ENCODE assay signal across 13 cellular contexts in the genomic region with DNA sequence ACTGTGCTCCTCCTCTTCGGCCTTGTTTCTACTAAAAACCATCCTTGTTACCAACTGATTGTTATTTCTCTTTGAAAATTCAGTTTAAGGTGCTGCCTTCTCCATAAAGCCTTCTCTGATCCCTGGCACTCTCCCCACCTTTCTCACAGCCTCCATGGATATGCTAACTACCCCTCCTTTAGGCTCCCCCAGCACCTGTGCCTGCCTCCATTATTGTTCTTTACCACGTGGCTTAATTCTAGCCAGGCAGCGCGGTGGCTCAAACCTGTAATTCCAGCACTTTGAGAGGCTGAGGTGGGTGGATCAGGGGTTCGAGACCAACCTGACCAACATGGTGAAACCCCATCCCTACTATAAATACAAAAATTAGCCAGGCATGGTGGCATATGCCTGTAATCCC.
"Had no signal": no experiment of that assay in that cellular context is flagged by ENCODE, and none has a peak within 500 bp of the region (broad histone marks: within the 10 kb centered on the region; RNA-seq: fewer than 3 reads in every experiment).

No MANE protein-coding gene starts in this region.

- H3K27me3 ChIP-seq: body of pancreas, gastroesophageal sphincter, tibial artery, uterus had no signal

- H3K9me3 Mint-ChIP-seq: activated CD4-positive, alpha-beta memory T cell treated with anti-CD3 and anti-CD28 coated beads for 36 hours; activated T-cell treated with anti-CD3 and anti-CD28 coated beads, Interleukin-2, amount 50 U/mL, for 4 hours; mesothelial cell of epicardium had no signal

- H3K4me3 ChIP-seq: body of pancreas, gastroesophageal sphincter, tibial artery, uterus had no signal

- H3K27me3 Mint-ChIP-seq: activated CD4-positive, alpha-beta memory T cell treated with anti-CD3 and anti-CD28 coated beads for 36 hours had no signal

- H3K27ac ChIP-seq: body of pancreas, gastroesophageal sphincter, parathyroid adenoma, tibial artery, uterus had no signal

- H3K27ac Mint-ChIP-seq: activated CD4-positive, alpha-beta memory T cell treated with anti-CD3 and anti-CD28 coated beads for 36 hours had no signal

- ATAC-seq: activated T-cell treated with anti-CD3 and anti-CD28 coated beads, Interleukin-2, amount 50 U/mL, for 4 hours; body of pancreas; gastroesophageal sphincter had no signal

- H3K4me3 Mint-ChIP-seq: activated CD4-positive, alpha-beta memory T cell treated with anti-CD3 and anti-CD28 coated beads for 36 hours; activated T-cell treated with anti-CD3 and anti-CD28 coated beads, Interleukin-2, amount 50 U/mL, for 4 hours; mesothelial cell of epicardium had no signal

- DNase-seq: activated CD4-positive, alpha-beta memory T cell treated with anti-CD3 and anti-CD28 coated beads for 36 hours; activated CD4-positive, CD25-positive, alpha-beta regulatory T cell treated with anti-CD3 and anti-CD28 coated beads, Interleukin-2, amount 50 U/mL, for 72 hours; activated T-cell treated with anti-CD3 and anti-CD28 coated beads, Interleukin-2, amount 50 U/mL, for 4 hours; body of pancreas; effector memory CD4-positive, alpha-beta T cell; hippocampal formation; retina; stimulated activated CD4-positive, alpha-beta T cell treated with anti-CD3 and anti-CD28 coated beads, Interleukin-4, amount 100 ng/mL, for 4 hours; tibial artery; uterus had no signal

- H3K36me3 ChIP-seq: tibial artery, uterus had no signal
